15 cellular contexts compared by ENCODE assay signal in genomic region chr1:112060266-112060665, GRCh38.
A peak's percentile ranks its signal among the peaks of the same experiment; 100 is the strongest.
DNase-seq lines count a peak whose midpoint lies in the region; ATAC-seq and TF ChIP-seq lines count a peak whose summit lies in the region.
"Had no signal": no experiment of that assay in that cellular context is flagged by ENCODE, and none has a peak within 500 bp of the region (broad histone marks: within the 10 kb centered on the region; RNA-seq: fewer than 3 reads in every experiment).

No MANE protein-coding gene starts in this region.

- H3K4me3 ChIP-seq in GM12865 (ENCODE audit: low read depth, low read length): no peak overlapping the region
- H3K4me3 ChIP-seq: A549 had no signal

- TF ChIP-seq CTCF in GM12865 (IDR thresholded peaks at IDR 0.05; ENCODE audit: insufficient read depth, low read depth, low read length, missing control alignments) (no peak), MCF 10A (IDR thresholded peaks at IDR 0.05; ENCODE audit: unreplicated experiment) (no peak)

- no peaks in the 10 kb centered on the region for H3K36me3 Mint-ChIP-seq in stimulated activated memory B cell treated with anti-CD40 and anti-IgM and Interleukin-4, amounts not matched to agents 10 μg/mL and 1 μg/mL and 100 μg/mL, for 72 hours
- no peaks in the 10 kb centered on the region for H3K36me3 Mint-ChIP-seq in MCF 10A (ENCODE audit: insufficient read depth, unreplicated experiment)
- H3K36me3 Mint-ChIP-seq: CD8-positive, alpha-beta memory T cell had no signal

- no TSS peak for BruUV-seq in MCF 10A (replicated peaks; lab: Mats Ljungman, UMichigan)

- no peak overlapping the region for H3K27ac Mint-ChIP-seq in stimulated activated memory B cell treated with anti-CD40 and anti-IgM and Interleukin-4, amounts not matched to agents 10 μg/mL and 1 μg/mL and 100 μg/mL, for 72 hours
- no peak overlapping the region for H3K27ac Mint-ChIP-seq in MCF 10A (ENCODE audit: low read depth, unreplicated experiment)
- H3K27ac Mint-ChIP-seq: CD8-positive, alpha-beta memory T cell; HFFc6 had no signal

- peaks cover 53% of the 10 kb centered on the region for H3K27me3 Mint-ChIP-seq in stimulated activated memory B cell treated with anti-CD40 and anti-IgM and Interleukin-4, amounts not matched to agents 10 μg/mL and 1 μg/mL and 100 μg/mL, for 72 hours
- H3K27me3 Mint-ChIP-seq in MCF 10A (ENCODE audit: insufficient read depth, unreplicated experiment): peaks cover 17% of the 10 kb centered on the region

- DNase-seq in GM12865 (ENCODE audit: low read depth) (peak; percentile 2), NCI-H446 treated with DMSO at 0.1 percent for 48 hours (lab: John Stamatoyannopoulos, UW) (peak; percentile 78), germinal center (ENCODE audit: low spot score) (peak; percentile 60), MCF 10A (ENCODE audit: unreplicated experiment) (no peak)
- DNase-seq: BE2C; Caco-2; CD8-positive, alpha-beta memory T cell; DND-41; GF-D8; HCEC 1CT; HFFc6 had no signal

- peaks cover 31% of the 10 kb centered on the region for H3K4me1 Mint-ChIP-seq in stimulated activated memory B cell treated with anti-CD40 and anti-IgM and Interleukin-4, amounts not matched to agents 10 μg/mL and 1 μg/mL and 100 μg/mL, for 72 hours
- H3K4me1 Mint-ChIP-seq in MCF 10A (ENCODE audit: insufficient read depth, unreplicated experiment): no peaks in the 10 kb centered on the region
- H3K4me1 Mint-ChIP-seq: CD8-positive, alpha-beta memory T cell had no signal

- POLR2A ChIA-PET in MCF 10A (lab: Yijun Ruan, JAX): no interaction called here

- H3K4me3 Mint-ChIP-seq in stimulated activated memory B cell treated with anti-CD40 and anti-IgM and Interleukin-4, amounts not matched to agents 10 μg/mL and 1 μg/mL and 100 μg/mL, for 72 hours: no peak overlapping the region
- H3K4me3 Mint-ChIP-seq in MCF 10A (ENCODE audit: unreplicated experiment): no peak overlapping the region
- H3K4me3 Mint-ChIP-seq: CD8-positive, alpha-beta memory T cell; HFFc6 had no signal

- CTCF ChIA-PET in MCF 10A (lab: Yijun Ruan, JAX): no interaction called here

- intact Hi-C loops in MCF 10A (cut with micrococcal nuclease): no loop called here

- no peaks in the 10 kb centered on the region for H3K9me3 Mint-ChIP-seq in stimulated activated memory B cell treated with anti-CD40 and anti-IgM and Interleukin-4, amounts not matched to agents 10 μg/mL and 1 μg/mL and 100 μg/mL, for 72 hours
- no peaks in the 10 kb centered on the region for H3K9me3 Mint-ChIP-seq in MCF 10A (ENCODE audit: unreplicated experiment)
- H3K9me3 Mint-ChIP-seq: CD8-positive, alpha-beta memory T cell; HFFc6 had no signal

- peak; percentile 40 for ATAC-seq in stimulated activated memory B cell treated with anti-CD40 and anti-IgM and Interleukin-4, amounts not matched to agents 10 μg/mL and 1 μg/mL and 100 μg/mL, for 72 hours
- no peak for ATAC-seq in HG03378 (IDR thresholded peaks at IDR 0.05; ENCODE audit: unreplicated experiment)
- ATAC-seq in GM21529 (IDR thresholded peaks at IDR 0.05; ENCODE audit: unreplicated experiment): no peak
- ATAC-seq: A549 had no signal
